ENCODE assay signal across 1 cellular context in genomic region chr13:38519229-38519910, GRCh38.
A peak's percentile ranks its signal among the peaks of the same experiment; 100 is the strongest.
TF ChIP-seq lines count a peak whose summit lies in the region.

No MANE protein-coding gene starts in this region.

TF ChIP-seq in H1, 55 proteins besides CTCF, POLR2A, EP300 and RAD21 (continued from another document):
- TF ChIP-seq RBBP5 (IDR thresholded peaks at IDR 0.05; ENCODE audit: borderline replicate concordance, low read depth, low read length) (no peak), EGR1 (IDR thresholded peaks at IDR 0.05; ENCODE audit: borderline replicate concordance, low read depth, low read length) (no peak), CBX5 (IDR thresholded peaks at IDR 0.05; ENCODE audit: low read depth, low read length) (no peak), YY1 (IDR thresholded peaks at IDR 0.05; ENCODE audit: low read depth, low read length) (no peak), KDM1A (IDR thresholded peaks at IDR 0.05; ENCODE audit: borderline replicate concordance, low read length) (no peak), GABPA (IDR thresholded peaks at IDR 0.05; ENCODE audit: borderline replicate concordance, insufficient read depth, low read length) (no peak), RFX5 (IDR thresholded peaks at IDR 0.05; ENCODE audit: borderline replicate concordance, low read depth, low read length) (no peak), POLR2AphosphoS5 (IDR thresholded peaks at IDR 0.05; ENCODE audit: low read depth, low read length) (no peak), KDM4A (IDR thresholded peaks at IDR 0.05; ENCODE audit: low read depth, low read length, severe bottlenecking) (no peak), CTBP2 (IDR thresholded peaks at IDR 0.05; ENCODE audit: borderline replicate concordance, insufficient read depth, insufficient read length, low read length) (no peak), JUN (IDR thresholded peaks at IDR 0.05; ENCODE audit: low read depth, low read length) (no peak), NANOG (IDR thresholded peaks at IDR 0.05; ENCODE audit: insufficient read depth, low read depth, low read length, poor library complexity, severe bottlenecking) (peak; percentile 53), BACH1 (IDR thresholded peaks at IDR 0.05; ENCODE audit: low read length) (no peak), SIRT6 (IDR thresholded peaks at IDR 0.05; ENCODE audit: low read length) (no peak), POU5F1 (IDR thresholded peaks at IDR 0.05; ENCODE audit: low read depth, low read length) (peak; percentile 79; the same call in 1 of the 2 replicates), CREB1 (IDR thresholded peaks at IDR 0.05) (no peak), SIN3A (conservative IDR thresholded peaks at IDR 0.05 in 1 of 2, IDR thresholded peaks at IDR 0.05 in 1 of 2; ENCODE audit: low read depth in 1 of 2, low read length in 2 of 2) (no peak), EZH2 (IDR thresholded peaks at IDR 0.05; ENCODE audit: low read depth, low read length, severe bottlenecking) (no peak), BCL11A (IDR thresholded peaks at IDR 0.05; ENCODE audit: low read depth in 2 of 2, low read length in 2 of 2) (no peak), SP2 (IDR thresholded peaks at IDR 0.05; ENCODE audit: low read length) (no peak), SRF (IDR thresholded peaks at IDR 0.05; ENCODE audit: low read depth, low read length) (no peak), SP1 (IDR thresholded peaks at IDR 0.05; ENCODE audit: low read depth, low read length) (0 out of 2 replicates have a peak, but pooled peaks have one; percentile 21), E2F6 (IDR thresholded peaks at IDR 0.05) (no peak), SUZ12 (IDR thresholded peaks at IDR 0.05; ENCODE audit: low read length) (no peak), HDAC2 (IDR thresholded peaks at IDR 0.05; ENCODE audit: borderline replicate concordance in 1 of 2, low read depth in 2 of 2, low read length in 2 of 2) (no peak), TCF12 (IDR thresholded peaks at IDR 0.05; ENCODE audit: low read depth, low read length) (peak; percentile 91; the same call in 1 of the 2 replicates), RXRA (IDR thresholded peaks at IDR 0.05; ENCODE audit: insufficient read depth, low read depth, low read length) (no peak)
